Comparison of ENCODE assay signal across 8 cellular contexts in genomic region chr11:14908214-14908880, GRCh38. TPM values are rescaled to one million over a fixed set of nuclear protein-coding genes. Genes with fewer than 3 reads are reported as not detected.
A peak's percentile ranks its signal among the peaks of the same experiment; 100 is the strongest.
DNase-seq lines count a peak whose midpoint lies in the region; ATAC-seq and TF ChIP-seq lines count a peak whose summit lies in the region.

No MANE protein-coding gene starts in this region.

- intact Hi-C loops in naive thymus-derived CD4-positive, alpha-beta T cell (cut with micrococcal nuclease), result loop anchor here (1.0 to 10.0 kb wide), 11 partner anchors 66 to 1241 kb away; partner anchors contain the start of genes FAR1 (in 1 of the 2) and SPON1 (in 1 of the 2)

- ATAC-seq in GM18868 (IDR thresholded peaks at IDR 0.05; ENCODE audit: unreplicated experiment) (peak; percentile 22), SK-N-SH treated with all-trans-retinoic acid at 6 μM for 48 hours (peak; percentile 89)
- ATAC-seq in naive thymus-derived CD4-positive, alpha-beta T cell, result peak; percentile 30

- CTCF ChIA-PET in naive thymus-derived CD4-positive, alpha-beta T cell (lab: Charles Lee), result interaction anchor here (0.6 to 6.4 kb wide), 61 partner anchors 8 to 1706 kb away, joined by 3 to 110 read pairs (median 4); partner anchors contain the start of genes CALCB, COPB1 and CYP2R1

- no peaks in the 10 kb centered on the region for H3K36me3 ChIP-seq in endodermal cell (ENCODE audit: control insufficient read depth, insufficient read depth, low read length)
- peaks cover 0 to 5% (median 0%) of the 10 kb centered on the region in 3 experiments for H3K36me3 ChIP-seq in naive thymus-derived CD4-positive, alpha-beta T cell (ENCODE audit: control insufficient read depth in 2 of 3, insufficient read depth in 3 of 3, low read length in 3 of 3)

- DNase-seq in COLO668 (lab: John Stamatoyannopoulos, UW; ENCODE audit: unreplicated experiment) (peak; percentile 43), NCI-H1092 (lab: John Stamatoyannopoulos, UW) (peak; percentile 35), endodermal cell (peak; percentile 73), NK-92 (lab: John Stamatoyannopoulos, UW; ENCODE audit: unreplicated experiment) (no peak), coronary artery (ENCODE audit: low spot score) (no peak)
- DNase-seq in naive thymus-derived CD4-positive, alpha-beta T cell, result peak in 6 of 9 donors; percentile 22 to 57 (median 35)

- WGBS in endodermal cell (ENCODE audit: insufficient coverage in 1 of 2, insufficient read length in 1 of 2), 2 experiments, result 62 to 77% methylated on average over 3 to 6 of the region's 6 CpGs

- H3K36me3 Mint-ChIP-seq in endodermal cell (ENCODE audit: low read depth), result no peaks in the 10 kb centered on the region
- H3K36me3 Mint-ChIP-seq in naive thymus-derived CD4-positive, alpha-beta T cell, result no peaks in the 10 kb centered on the region

- H3K9me3 ChIP-seq in endodermal cell (ENCODE audit: control insufficient read depth, low read length), result no peaks in the 10 kb centered on the region
- no peaks in the 10 kb centered on the region for H3K9me3 ChIP-seq in naive thymus-derived CD4-positive, alpha-beta T cell (ENCODE audit: control insufficient read depth in 2 of 3, low read length in 3 of 3)

- no peaks in the 10 kb centered on the region for H3K4me1 ChIP-seq in endodermal cell (ENCODE audit: control insufficient read depth, insufficient read depth, low read length)
- peaks cover 0 to 9% of the 10 kb centered on the region in 2 donors for H3K4me1 ChIP-seq in naive thymus-derived CD4-positive, alpha-beta T cell (ENCODE audit: control insufficient read depth in 2 of 2, insufficient read depth in 2 of 2, low read length in 2 of 2)

- peaks cover 6% of the 10 kb centered on the region for H3K4me1 Mint-ChIP-seq in endodermal cell
- peaks cover 26 to 48% (median 43%) of the 10 kb centered on the region in 7 donors for H3K4me1 Mint-ChIP-seq in naive thymus-derived CD4-positive, alpha-beta T cell

- H3K27ac Mint-ChIP-seq in endodermal cell, result no peak overlapping the region
- peak overlapping the region in 6 of 9 donors; percentile 1 to 94 (median 68) for H3K27ac Mint-ChIP-seq in naive thymus-derived CD4-positive, alpha-beta T cell

- H3K9me3 Mint-ChIP-seq in endodermal cell, result no peaks in the 10 kb centered on the region
- peaks cover 0 to 2% (median 0%) of the 10 kb centered on the region in 11 donors for H3K9me3 Mint-ChIP-seq in naive thymus-derived CD4-positive, alpha-beta T cell

- POLR2A ChIA-PET in naive thymus-derived CD4-positive, alpha-beta T cell (lab: Charles Lee), result interaction anchor here (1.0 to 1.8 kb wide), 4 partner anchors 17 to 330 kb away, joined by 3 to 9 read pairs (median 4); partner anchors contain the start of gene CYP2R1

- H3K4me3 ChIP-seq in endodermal cell (ENCODE audit: low read length) (no peak overlapping the region), coronary artery (no peak overlapping the region)
- no peak overlapping the region for H3K4me3 ChIP-seq in naive thymus-derived CD4-positive, alpha-beta T cell (ENCODE audit: low read length)

- H3K4me3 Mint-ChIP-seq in endodermal cell, result no peak overlapping the region
- peak overlapping the region in 6 of 10 donors; percentile 1 to 45 (median 28) for H3K4me3 Mint-ChIP-seq in naive thymus-derived CD4-positive, alpha-beta T cell

- H3K9ac ChIP-seq in endodermal cell (ENCODE audit: extremely low read depth, low read length, poor library complexity, severe bottlenecking), result no peak overlapping the region

- no peak overlapping the region for H3K27ac ChIP-seq in endodermal cell (ENCODE audit: low read depth, low read length)
- no peak overlapping the region for H3K27ac ChIP-seq in naive thymus-derived CD4-positive, alpha-beta T cell (ENCODE audit: low read depth, low read length)
- no peak overlapping the region for H3K27ac ChIP-seq in coronary artery

- TF ChIP-seq CTCF in endodermal cell (conservative IDR thresholded peaks at IDR 0.05) (peak; percentile 83), coronary artery (IDR thresholded peaks at IDR 0.05) (no peak)

- no peaks in the 10 kb centered on the region for H3K27me3 ChIP-seq in endodermal cell (ENCODE audit: control insufficient read depth, insufficient read depth, low read length, poor library complexity, severe bottlenecking)
- no peaks in the 10 kb centered on the region for H3K27me3 ChIP-seq in naive thymus-derived CD4-positive, alpha-beta T cell (ENCODE audit: control insufficient read depth in 2 of 2, insufficient read depth in 2 of 2, low read length in 2 of 2)

- peaks cover 14% of the 10 kb centered on the region for H3K27me3 Mint-ChIP-seq in endodermal cell (ENCODE audit: insufficient read depth)
- H3K27me3 Mint-ChIP-seq in naive thymus-derived CD4-positive, alpha-beta T cell, result no peaks in the 10 kb centered on the region

TF ChIP-seq in SK-N-SH treated with all-trans-retinoic acid at 6 μM for 48 hours, 23 proteins besides CTCF, POLR2A, EP300 and RAD21:
- TF ChIP-seq ZNF70 (CRISPR knock-in tag; IDR thresholded peaks at IDR 0.05), result no peak
- TF ChIP-seq OSR1 (CRISPR knock-in tag; IDR thresholded peaks at IDR 0.05), result no peak
- TF ChIP-seq ARNTL (CRISPR knock-in tag; IDR thresholded peaks at IDR 0.05; ENCODE audit: borderline replicate concordance, low read depth), result no peak
- TF ChIP-seq ZFP30 (CRISPR knock-in tag; IDR thresholded peaks at IDR 0.05), result no peak
- no peak for TF ChIP-seq TCF4 (CRISPR knock-in tag; IDR thresholded peaks at IDR 0.05; ENCODE audit: borderline replicate concordance)
- TF ChIP-seq PATZ1 (CRISPR knock-in tag; IDR thresholded peaks at IDR 0.05; ENCODE audit: borderline replicate concordance), result no peak
- no peak for TF ChIP-seq PPARA (CRISPR knock-in tag; IDR thresholded peaks at IDR 0.05; ENCODE audit: borderline replicate concordance)
- no peak for TF ChIP-seq ESRRG (CRISPR knock-in tag; IDR thresholded peaks at IDR 0.05)
- no peak for TF ChIP-seq TOX (CRISPR knock-in tag; IDR thresholded peaks at IDR 0.05; ENCODE audit: borderline replicate concordance)
- no peak for TF ChIP-seq CSDC2 (CRISPR knock-in tag; IDR thresholded peaks at IDR 0.05)

RNA-seq across cellular contexts. Expression of gene CYP2R1, which starts 16.3 kb away (rescaled TPM):
- 10 to 100 TPM; 10.4 to 12.4 TPM for total RNA-seq in endodermal cell
- polyA plus RNA-seq in endodermal cell (2013, experiment 1 of 2), result 19.4 TPM
- polyA plus RNA-seq in endodermal cell (2013, experiment 2 of 2), result 19.8 TPM
- total RNA-seq in naive thymus-derived CD4-positive, alpha-beta T cell, result 10 to 100 TPM; 13.3 to 18.6 (median 14.7) TPM
- polyA plus RNA-seq in naive thymus-derived CD4-positive, alpha-beta T cell, result 10 to 100 TPM; 18.2 to 19.1 TPM

Comparison
In these comparisons a context has a peak if more than half of its experiments do, and no peak if none do; other contexts are left out.
1. DNase-seq: peak in COLO668 (single experiment), NCI-H1092 (single experiment), endodermal cell (single experiment) and naive thymus-derived CD4-positive, alpha-beta T cell (6 of 9); none in NK-92 (single experiment) and coronary artery (single experiment).
2. ATAC-seq: peak in every context shown above with its lines; median percentile 89 in SK-N-SH treated with all-trans-retinoic acid at 6 μM for 48 hours; 30 in naive thymus-derived CD4-positive, alpha-beta T cell; 22 in GM18868.